ENCODE assay signal across 1 cellular context in the genomic region with DNA sequence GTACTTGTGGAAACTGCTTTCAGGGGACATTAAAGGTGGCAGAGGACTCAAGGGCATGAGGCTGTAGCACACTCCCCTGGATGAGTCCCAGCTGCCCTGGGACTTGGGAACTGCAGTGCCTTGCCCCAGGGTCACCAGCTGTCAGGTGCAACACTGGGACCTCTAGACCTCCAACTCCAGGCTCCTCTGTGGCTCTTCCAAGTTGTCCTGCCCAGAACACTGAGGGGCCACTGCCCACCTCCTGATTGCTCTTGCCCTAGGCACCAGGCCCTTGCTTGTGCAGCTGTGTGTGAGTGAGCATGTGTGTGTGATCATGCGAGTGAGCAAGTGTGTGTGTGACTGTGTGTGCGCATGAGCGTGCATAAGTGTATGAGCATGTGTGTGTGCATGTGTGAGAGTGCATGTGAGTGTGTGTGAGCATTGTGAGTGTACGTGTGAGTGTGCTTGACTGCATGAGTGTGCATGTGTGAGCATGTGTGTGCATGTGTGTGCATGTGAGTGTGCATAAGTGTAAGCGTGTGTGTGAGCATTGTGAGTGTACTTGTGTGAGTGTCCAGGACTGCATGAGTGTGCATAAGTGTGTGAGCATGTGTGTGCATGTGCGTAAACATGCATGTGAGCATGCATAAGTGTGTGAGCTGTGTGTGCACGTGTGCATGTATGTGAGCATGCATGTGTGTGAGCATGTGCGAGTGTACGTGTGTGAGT.
TF ChIP-seq lines count a peak whose summit lies in the region.

No MANE protein-coding gene starts in this region.

TF ChIP-seq in HepG2, 621 proteins besides CTCF, POLR2A, EP300 and RAD21 (continued from another document):
- TF ChIP-seq SP1 (IDR thresholded peaks at IDR 0.05) (0 out of 2 replicates have a peak, but pooled peaks have one; percentile 11), SP1 (CRISPR knock-in tag; IDR thresholded peaks at IDR 0.05) (no peak), NONO (IDR thresholded peaks at IDR 0.05) (0 out of 2 replicates have a peak, but pooled peaks have one; percentile 8), NONO (CRISPR knock-in tag; conservative IDR thresholded peaks at IDR 0.05) (no peak), SOX6 (IDR thresholded peaks at IDR 0.05) (no peak), SOX6 (CRISPR knock-in tag; IDR thresholded peaks at IDR 0.05) (no peak), MEIS1 (CRISPR knock-in tag; IDR thresholded peaks at IDR 0.05; ENCODE audit: borderline replicate concordance) (no peak), YEATS2 (CRISPR knock-in tag; IDR thresholded peaks at IDR 0.05; ENCODE audit: borderline replicate concordance) (no peak), THAP11 (CRISPR knock-in tag; IDR thresholded peaks at IDR 0.05) (no peak), CCDC6 (CRISPR knock-in tag; IDR thresholded peaks at IDR 0.05) (no peak), MIER2 (CRISPR knock-in tag; IDR thresholded peaks at IDR 0.05) (no peak)
- TF ChIP-seq, protein P1, sequence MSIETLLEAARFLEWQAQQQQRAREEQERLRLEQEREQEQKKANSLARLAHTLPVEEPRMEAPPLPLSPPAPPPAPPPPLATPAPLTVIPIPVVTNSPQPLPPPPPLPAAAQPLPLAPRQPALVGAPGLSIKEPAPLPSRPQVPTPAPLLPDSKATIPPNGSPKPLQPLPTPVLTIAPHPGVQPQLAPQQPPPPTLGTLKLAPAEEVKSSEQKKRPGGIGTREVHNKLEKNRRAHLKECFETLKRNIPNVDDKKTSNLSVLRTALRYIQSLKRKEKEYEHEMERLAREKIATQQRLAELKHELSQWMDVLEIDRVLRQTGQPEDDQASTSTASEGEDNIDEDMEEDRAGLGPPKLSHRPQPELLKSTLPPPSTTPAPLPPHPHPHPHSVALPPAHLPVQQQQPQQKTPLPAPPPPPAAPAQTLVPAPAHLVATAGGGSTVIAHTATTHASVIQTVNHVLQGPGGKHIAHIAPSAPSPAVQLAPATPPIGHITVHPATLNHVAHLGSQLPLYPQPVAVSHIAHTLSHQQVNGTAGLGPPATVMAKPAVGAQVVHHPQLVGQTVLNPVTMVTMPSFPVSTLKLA (IDR thresholded peaks at IDR 0.05), result peak; percentile 95
- TF ChIP-seq, protein P2, sequence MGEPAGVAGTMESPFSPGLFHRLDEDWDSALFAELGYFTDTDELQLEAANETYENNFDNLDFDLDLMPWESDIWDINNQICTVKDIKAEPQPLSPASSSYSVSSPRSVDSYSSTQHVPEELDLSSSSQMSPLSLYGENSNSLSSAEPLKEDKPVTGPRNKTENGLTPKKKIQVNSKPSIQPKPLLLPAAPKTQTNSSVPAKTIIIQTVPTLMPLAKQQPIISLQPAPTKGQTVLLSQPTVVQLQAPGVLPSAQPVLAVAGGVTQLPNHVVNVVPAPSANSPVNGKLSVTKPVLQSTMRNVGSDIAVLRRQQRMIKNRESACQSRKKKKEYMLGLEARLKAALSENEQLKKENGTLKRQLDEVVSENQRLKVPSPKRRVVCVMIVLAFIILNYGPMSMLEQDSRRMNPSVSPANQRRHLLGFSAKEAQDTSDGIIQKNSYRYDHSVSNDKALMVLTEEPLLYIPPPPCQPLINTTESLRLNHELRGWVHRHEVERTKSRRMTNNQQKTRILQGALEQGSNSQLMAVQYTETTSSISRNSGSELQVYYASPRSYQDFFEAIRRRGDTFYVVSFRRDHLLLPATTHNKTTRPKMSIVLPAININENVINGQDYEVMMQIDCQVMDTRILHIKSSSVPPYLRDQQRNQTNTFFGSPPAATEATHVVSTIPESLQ (CRISPR knock-in tag; conservative IDR thresholded peaks at IDR 0.05), result no peak
- TF ChIP-seq, protein P3, sequence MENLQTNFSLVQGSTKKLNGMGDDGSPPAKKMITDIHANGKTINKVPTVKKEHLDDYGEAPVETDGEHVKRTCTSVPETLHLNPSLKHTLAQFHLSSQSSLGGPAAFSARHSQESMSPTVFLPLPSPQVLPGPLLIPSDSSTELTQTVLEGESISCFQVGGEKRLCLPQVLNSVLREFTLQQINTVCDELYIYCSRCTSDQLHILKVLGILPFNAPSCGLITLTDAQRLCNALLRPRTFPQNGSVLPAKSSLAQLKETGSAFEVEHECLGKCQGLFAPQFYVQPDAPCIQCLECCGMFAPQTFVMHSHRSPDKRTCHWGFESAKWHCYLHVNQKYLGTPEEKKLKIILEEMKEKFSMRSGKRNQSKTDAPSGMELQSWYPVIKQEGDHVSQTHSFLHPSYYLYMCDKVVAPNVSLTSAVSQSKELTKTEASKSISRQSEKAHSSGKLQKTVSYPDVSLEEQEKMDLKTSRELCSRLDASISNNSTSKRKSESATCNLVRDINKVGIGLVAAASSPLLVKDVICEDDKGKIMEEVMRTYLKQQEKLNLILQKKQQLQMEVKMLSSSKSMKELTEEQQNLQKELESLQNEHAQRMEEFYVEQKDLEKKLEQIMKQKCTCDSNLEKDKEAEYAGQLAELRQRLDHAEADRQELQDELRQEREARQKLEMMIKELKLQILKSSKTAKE (CRISPR knock-in tag; IDR thresholded peaks at IDR 0.05; ENCODE audit: borderline replicate concordance), result 0 out of 2 replicates have a peak, but pooled peaks have one; percentile 22
